8 cellular contexts compared by ENCODE assay signal in genomic region chr4:102734591-102735385, GRCh38. TPM values are rescaled to one million over a fixed set of nuclear protein-coding genes. Genes with fewer than 3 reads are reported as not detected.
A peak's percentile ranks its signal among the peaks of the same experiment; 100 is the strongest.
DNase-seq lines count a peak whose midpoint lies in the region; ATAC-seq lines count a peak whose summit lies in the region.

No MANE protein-coding gene starts in this region.

- peak; percentile 100 for ATAC-seq in GM18520 (IDR thresholded peaks at IDR 0.05; ENCODE audit: unreplicated experiment)
- peak; percentile 100 for ATAC-seq in HG02943 (IDR thresholded peaks at IDR 0.05; ENCODE audit: low read depth, unreplicated experiment)

- peak; percentile 21 for DNase-seq in A172 (ENCODE audit: low spot score)
- DNase-seq in RKO (ENCODE audit: low spot score), result peak; percentile 66
- peak; percentile 80 for DNase-seq in kidney tubule cell (ENCODE audit: low spot score)
- no peak for DNase-seq in inferior parietal cortex (ENCODE audit: extremely low spot score)
- no peak for DNase-seq in activated gamma-delta T cell (lab: John Stamatoyannopoulos, UW)
- DNase-seq in 8988T, result no peak

RNA-seq across cellular contexts. Expression of gene MANBA, which starts 26.0 kb away (rescaled TPM):
- total RNA-seq in A172 (2014; rRNA removed; shearing (Covaris generic)), result 29.9 and 32.8 TPM in 2 replicates

Comparison
In these comparisons a context has a peak if more than half of its experiments do, and no peak if none do; other contexts are left out.
1. DNase-seq: peak in A172 (single experiment), RKO (single experiment) and kidney tubule cell (single experiment); none in inferior parietal cortex (single experiment), activated gamma-delta T cell (single experiment) and 8988T (single experiment).